ENCODE assay signal across 7 cellular contexts in genomic region chr1:83401146-83401545, GRCh38.
DNase-seq lines count a peak whose midpoint lies in the region; FAIRE-seq and TF ChIP-seq lines count a peak whose summit lies in the region.
"Not testable (repeated sequence)": the region's sequence is repeated elsewhere in the genome, so short reads cannot be mapped to it uniquely, and the experiment has no call there.

No MANE protein-coding gene starts in this region.

- TF ChIP-seq CTCF in keratinocyte (optimal IDR thresholded peaks at IDR 0.05 in 1 of 3, IDR thresholded peaks at IDR 0.05 in 1 of 3, conservative IDR thresholded peaks at IDR 0.05 in 1 of 3; ENCODE audit: extremely low read depth in 1 of 3, insufficient read depth in 2 of 3, low read length in 3 of 3): not testable (repeated sequence)

- dilution Hi-C loops in keratinocyte (cut with MboI; ENCODE audit: extremely low pct_ligation_motif_present, low sequenced_read_pairs): not testable (repeated sequence)

- H3K27me3 ChIP-seq in keratinocyte (ENCODE audit: control insufficient read depth, extremely low read depth, insufficient read depth, low read length): not testable (repeated sequence)

- not testable (repeated sequence) for H3K4me3 ChIP-seq in SK-N-MC; keratinocyte (ENCODE audit: control insufficient read depth in 2 of 3, extremely low read depth in 1 of 3, insufficient read depth in 2 of 3, low read depth in 1 of 3, low read length in 3 of 3)

- H3K9me1 ChIP-seq in keratinocyte (ENCODE audit: control insufficient read depth, extremely low read depth, insufficient read depth, low read length): not testable (repeated sequence)

- DNase-seq in DMS153 (lab: John Stamatoyannopoulos, UW) (peak; percentile 37), NCI-H1048 (lab: John Stamatoyannopoulos, UW) (peak; percentile 2), NCI-H2029 treated with DMSO at 0.1 percent for 48 hours (lab: John Stamatoyannopoulos, UW) (peak; percentile 33), NCI-H345 treated with DMSO at 0.1 percent for 48 hours (lab: John Stamatoyannopoulos, UW; ENCODE audit: unreplicated experiment) (peak; percentile 17), NCI-H774 (lab: John Stamatoyannopoulos, UW) (peak; percentile 7), SK-N-MC (ENCODE audit: low read depth, low spot score) (peak; percentile 60)
- DNase-seq in keratinocyte (ENCODE audit: low read depth, low spot score): not testable (repeated sequence)

- not testable (repeated sequence) for H3K9ac ChIP-seq in SK-N-MC (ENCODE audit: insufficient read length); keratinocyte (ENCODE audit: control insufficient read depth, extremely low read depth, insufficient read depth, low read length)

- not testable (repeated sequence) for H4K20me1 ChIP-seq in keratinocyte (ENCODE audit: control insufficient read depth, extremely low read depth, insufficient read depth, low read length)

- not testable (repeated sequence) for H3K36me3 ChIP-seq in SK-N-MC (ENCODE audit: insufficient read depth, low read length); keratinocyte (ENCODE audit: control insufficient read depth in 2 of 2, extremely low read depth in 1 of 2, insufficient read depth in 2 of 2, low read length in 2 of 2)

- H3K79me2 ChIP-seq in keratinocyte (ENCODE audit: control insufficient read depth, insufficient read depth, low read length): not testable (repeated sequence)

- not testable (repeated sequence) for H3K27ac ChIP-seq in SK-N-MC; keratinocyte (ENCODE audit: control insufficient read depth, insufficient read depth, low read length)

- FAIRE-seq in keratinocyte (lab: Jason Lieb, UNC): peak; percentile 69

- H3K4me2 ChIP-seq in keratinocyte (ENCODE audit: control insufficient read depth, extremely low read depth, insufficient read depth, low read depth, low read length): not testable (repeated sequence)

- H3K4me1 ChIP-seq in keratinocyte (ENCODE audit: control insufficient read depth, extremely low read depth, insufficient read depth, low read length): not testable (repeated sequence)

- H2AFZ ChIP-seq in keratinocyte (ENCODE audit: control insufficient read depth, low read length): not testable (repeated sequence)

- not testable (repeated sequence) for H3K9me3 ChIP-seq in SK-N-MC (ENCODE audit: low read depth, low read length); keratinocyte (ENCODE audit: control insufficient read depth, low read depth, low read length)
